In the genomic region with DNA sequence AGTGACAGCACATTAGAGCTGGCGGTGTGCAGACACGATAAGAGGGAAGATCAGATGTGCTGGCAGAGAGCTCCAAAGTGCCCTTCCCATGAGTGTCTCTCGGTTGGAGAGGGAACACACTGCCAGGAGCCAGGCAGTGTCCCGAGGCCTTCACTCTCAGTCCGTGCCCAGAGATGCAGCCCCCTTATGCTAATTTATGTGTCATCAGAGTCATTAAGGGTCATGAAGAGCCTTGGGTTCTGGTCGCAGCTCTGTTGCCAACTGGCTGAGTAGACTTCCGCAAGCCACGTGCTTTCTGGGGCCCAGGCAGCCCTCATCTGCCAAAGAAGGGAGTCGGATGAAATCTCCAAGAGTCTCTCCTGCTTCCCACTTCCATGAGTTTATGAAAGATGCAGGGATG, we compare ENCODE assay signal across 20 cellular contexts.
DNase-seq lines count a peak whose midpoint lies in the region; ATAC-seq and TF ChIP-seq lines count a peak whose summit lies in the region.
"Had no signal": no experiment of that assay in that cellular context is flagged by ENCODE, and none has a peak within 500 bp of the region (broad histone marks: within the 10 kb centered on the region; RNA-seq: fewer than 3 reads in every experiment).

No MANE protein-coding gene starts in this region.

- H3K36me3 ChIP-seq in DND-41 (ENCODE audit: insufficient read depth, low read length), result peaks cover 78% of the 10 kb centered on the region
- H3K36me3 ChIP-seq in neuronal stem cell (replicated peaks in 1 of 2; ENCODE audit: control insufficient read depth in 2 of 2, insufficient read depth in 2 of 2, low read length in 2 of 2), result peaks cover 0 to 16% of the 10 kb centered on the region in 2 donors
- no peaks in the 10 kb centered on the region for H3K36me3 ChIP-seq in HAP-1 (replicated peaks)
- H3K36me3 ChIP-seq in vagina, result no peaks in the 10 kb centered on the region
- H3K36me3 ChIP-seq: breast epithelium, Peyer's patch, thoracic aorta had no signal

- 0 out of 2 replicates have a peak, but pooled peaks cover 3% of the 10 kb centered on the region for H4K20me1 ChIP-seq in DND-41 (ENCODE audit: insufficient read depth, low read length)

- no CpG with 5 or more reads among the region's 9 CpGs for WGBS in neuronal stem cell (ENCODE audit: extremely low coverage in 2 of 2, insufficient read length in 2 of 2, insufficient replicate concordance in 1 of 2), 2 donors

- H3K27ac ChIP-seq in DND-41 (ENCODE audit: low read length) (peak overlapping the region; percentile 91), dorsolateral prefrontal cortex (peak overlapping the region in 30 of 59 donors; percentile 0 to 79 (median 46)), neuronal stem cell (replicated peaks; ENCODE audit: low read length) (no peak overlapping the region), vagina (no peak overlapping the region)
- H3K27ac ChIP-seq: breast epithelium, parathyroid adenoma, Peyer's patch, thoracic aorta, WERI-Rb-1 had no signal

- TF ChIP-seq CTCF in DND-41 (IDR thresholded peaks at IDR 0.05; ENCODE audit: borderline replicate concordance, extremely low read depth, low read length, poor library complexity, severe bottlenecking) (no peak), dorsolateral prefrontal cortex (IDR thresholded peaks at IDR 0.05 in 54 of 56, conservative IDR thresholded peaks at IDR 0.05 in 2 of 56; ENCODE audit: low read depth in 1 of 56, partially characterized antibody in 56 of 56) (no peak), vagina (IDR thresholded peaks at IDR 0.05) (no peak)

- peaks cover 7% of the 10 kb centered on the region for H3K79me1 ChIP-seq in neuronal stem cell (ENCODE audit: low read depth, low read length)

- no peak overlapping the region for H3K4ac ChIP-seq in neuronal stem cell (ENCODE audit: low read length)

- H3K4me3 ChIP-seq in DND-41 (ENCODE audit: low read depth in 1 of 2, low read length in 2 of 2) (no peak overlapping the region), dorsolateral prefrontal cortex (no peak overlapping the region), neuronal stem cell (ENCODE audit: low read length in 2 of 2) (no peak overlapping the region), HAP-1 (no peak overlapping the region), vagina (no peak overlapping the region)
- H3K4me3 ChIP-seq: breast epithelium, Peyer's patch, thoracic aorta had no signal

- no peak overlapping the region for H2BK12ac ChIP-seq in neuronal stem cell (ENCODE audit: low read length)

- H3K4me1 ChIP-seq in DND-41 (ENCODE audit: insufficient read depth, low read length) (peaks cover 100% of the 10 kb centered on the region), neuronal stem cell (ENCODE audit: control insufficient read depth in 2 of 2, insufficient read depth in 1 of 2, low read depth in 1 of 2, low read length in 2 of 2) (peaks cover 15 to 28% of the 10 kb centered on the region in 2 donors), HAP-1 (peaks cover 15% of the 10 kb centered on the region), vagina (no peaks in the 10 kb centered on the region)

- no peak overlapping the region for H2AK5ac ChIP-seq in neuronal stem cell (ENCODE audit: low read depth, low read length)

- H3K79me2 ChIP-seq in DND-41 (ENCODE audit: insufficient read depth, low read length), result peaks cover 100% of the 10 kb centered on the region

- peak overlapping the region; percentile 6; the same call in 1 of the 2 replicates for H3K4me2 ChIP-seq in DND-41 (ENCODE audit: insufficient read depth, low read length)
- H3K4me2 ChIP-seq in neuronal stem cell (ENCODE audit: insufficient read depth, low read length, poor library complexity, severe bottlenecking), result no peak overlapping the region

- no peak overlapping the region for H4K91ac ChIP-seq in neuronal stem cell (ENCODE audit: low read depth, low read length, poor library complexity)

- no peak overlapping the region for H3K23ac ChIP-seq in neuronal stem cell (ENCODE audit: low read depth, low read length, poor library complexity)

- H3K18ac ChIP-seq in neuronal stem cell (ENCODE audit: low read length), result peak overlapping the region; percentile 33

- no peak overlapping the region for H2BK15ac ChIP-seq in neuronal stem cell (ENCODE audit: low read length)

- H3K9me3 ChIP-seq in DND-41 (ENCODE audit: insufficient read depth, low read length, severe bottlenecking), result no peaks in the 10 kb centered on the region
- H3K9me3 ChIP-seq in neuronal stem cell (replicated peaks in 1 of 2; ENCODE audit: control insufficient read depth in 2 of 2, insufficient read depth in 1 of 2, low read depth in 1 of 2, low read length in 2 of 2), result peaks cover 0 to 2% of the 10 kb centered on the region in 2 donors
- H3K9me3 ChIP-seq in HAP-1, result no peaks in the 10 kb centered on the region; the same call in 1 of the 2 replicates
- no peaks in the 10 kb centered on the region for H3K9me3 ChIP-seq in vagina
- H3K9me3 ChIP-seq: breast epithelium, Peyer's patch, thoracic aorta had no signal

- H2AFZ ChIP-seq in DND-41 (ENCODE audit: low read depth, low read length) (no peak overlapping the region), neuronal stem cell (ENCODE audit: low read length) (no peak overlapping the region)
- H2AFZ ChIP-seq: parathyroid adenoma had no signal

- H2BK5ac ChIP-seq in neuronal stem cell (ENCODE audit: low read length), result no peak overlapping the region

- in situ Hi-C loops in HAP-1 (cut with MboI; ENCODE audit: low sequenced_read_pairs), result no loop called here

- H3K14ac ChIP-seq in neuronal stem cell (ENCODE audit: low read length), result no peak overlapping the region

- H3K27me3 ChIP-seq in DND-41 (ENCODE audit: insufficient read depth, low read length, poor library complexity), result no peaks in the 10 kb centered on the region
- no peaks in the 10 kb centered on the region for H3K27me3 ChIP-seq in dorsolateral prefrontal cortex
- no peaks in the 10 kb centered on the region for H3K27me3 ChIP-seq in neuronal stem cell (ENCODE audit: control insufficient read depth in 3 of 3, insufficient read depth in 3 of 3, low read depth in 1 of 3, low read length in 3 of 3)
- H3K27me3 ChIP-seq in HAP-1 (ENCODE audit: low read depth), result no peaks in the 10 kb centered on the region
- H3K27me3 ChIP-seq in vagina, result no peaks in the 10 kb centered on the region
- H3K27me3 ChIP-seq: breast epithelium, Peyer's patch had no signal

- intact Hi-C loops in dorsolateral prefrontal cortex (cut with DNase I), result no loop called here
- intact Hi-C loops in vagina (cut with DNase I), result no loop called here

- no peak overlapping the region for H2BK120ac ChIP-seq in neuronal stem cell (ENCODE audit: low read depth, low read length)

- H3K9ac ChIP-seq in DND-41 (ENCODE audit: low read depth, low read length), result peak overlapping the region; percentile 20
- H3K9ac ChIP-seq in neuronal stem cell (ENCODE audit: low read depth, low read length, poor library complexity), result no peak overlapping the region
- H3K9ac ChIP-seq: parathyroid adenoma had no signal

- no peak for ATAC-seq in DND-41 (ENCODE audit: insufficient read depth, low read depth)
- ATAC-seq: left colon; naive thymus-derived CD8-positive, alpha-beta T cell had no signal

- no peak overlapping the region for H4K8ac ChIP-seq in neuronal stem cell (ENCODE audit: low read depth, low read length)

- DNase-seq in DND-41 (no peak), NCI-H446 (lab: John Stamatoyannopoulos, UW) (peak; percentile 77 to 88), dorsolateral prefrontal cortex (no peak), neuronal stem cell (ENCODE audit: low spot score) (no peak), HAP-1 (ENCODE audit: low spot score in 2 of 2) (no peak), AG08395 (ENCODE audit: low spot score) (no peak), NCI-H345 treated with DMSO at 0.1 percent for 48 hours (lab: John Stamatoyannopoulos, UW; ENCODE audit: unreplicated experiment) (no peak), vagina (ENCODE audit: extremely low spot score in 2 of 2) (no peak)
- DNase-seq: CD4-positive, alpha-beta memory T cell; dermis blood vessel endothelial cell; DMS53; KBM-7; left colon; naive thymus-derived CD8-positive, alpha-beta T cell; NCI-H187 treated with DMSO at 0.1 percent for 48 hours; Peyer's patch; WERI-Rb-1 had no signal

- TF ChIP-seq POLR2A in vagina (IDR thresholded peaks at IDR 0.05), result no peak

Comparison
In these comparisons a context has a peak if more than half of its experiments do, and no peak if none do; other contexts are left out.
1. DNase-seq: peak in NCI-H446 (2 of 2); none in DND-41 (single experiment), dorsolateral prefrontal cortex (0 of 10), neuronal stem cell (single experiment), HAP-1 (0 of 2), AG08395 (single experiment), NCI-H345 treated with DMSO at 0.1 percent for 48 hours (single experiment) and vagina (0 of 2).
2. H3K27ac ChIP-seq: peak in DND-41 (single experiment) and dorsolateral prefrontal cortex (30 of 59); none in neuronal stem cell (single experiment) and vagina (single experiment).